In genomic region chr10:132971448-132972148, GRCh38 we compare ENCODE assay signal across 1 cellular context.
TF ChIP-seq lines count a peak whose summit lies in the region.

No MANE protein-coding gene starts in this region.

TF ChIP-seq in SK-N-SH treated with all-trans-retinoic acid at 6 μM for 48 hours, 23 proteins besides CTCF, POLR2A, EP300 and RAD21 (continued from another document):
- TF ChIP-seq TSHZ2 (CRISPR knock-in tag; IDR thresholded peaks at IDR 0.05) (no peak), ZFP30 (CRISPR knock-in tag; IDR thresholded peaks at IDR 0.05) (no peak), GLIS3 (CRISPR knock-in tag; IDR thresholded peaks at IDR 0.05) (no peak)
- TF ChIP-seq, protein P1, sequence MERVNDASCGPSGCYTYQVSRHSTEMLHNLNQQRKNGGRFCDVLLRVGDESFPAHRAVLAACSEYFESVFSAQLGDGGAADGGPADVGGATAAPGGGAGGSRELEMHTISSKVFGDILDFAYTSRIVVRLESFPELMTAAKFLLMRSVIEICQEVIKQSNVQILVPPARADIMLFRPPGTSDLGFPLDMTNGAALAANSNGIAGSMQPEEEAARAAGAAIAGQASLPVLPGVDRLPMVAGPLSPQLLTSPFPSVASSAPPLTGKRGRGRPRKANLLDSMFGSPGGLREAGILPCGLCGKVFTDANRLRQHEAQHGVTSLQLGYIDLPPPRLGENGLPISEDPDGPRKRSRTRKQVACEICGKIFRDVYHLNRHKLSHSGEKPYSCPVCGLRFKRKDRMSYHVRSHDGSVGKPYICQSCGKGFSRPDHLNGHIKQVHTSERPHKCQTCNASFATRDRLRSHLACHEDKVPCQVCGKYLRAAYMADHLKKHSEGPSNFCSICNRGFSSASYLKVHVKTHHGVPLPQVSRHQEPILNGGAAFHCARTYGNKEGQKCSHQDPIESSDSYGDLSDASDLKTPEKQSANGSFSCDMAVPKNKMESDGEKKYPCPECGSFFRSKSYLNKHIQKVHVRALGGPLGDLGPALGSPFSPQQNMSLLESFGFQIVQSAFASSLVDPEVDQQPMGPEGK (CRISPR knock-in tag; IDR thresholded peaks at IDR 0.05; ENCODE audit: borderline replicate concordance), result no peak
- TF ChIP-seq, protein P2, sequence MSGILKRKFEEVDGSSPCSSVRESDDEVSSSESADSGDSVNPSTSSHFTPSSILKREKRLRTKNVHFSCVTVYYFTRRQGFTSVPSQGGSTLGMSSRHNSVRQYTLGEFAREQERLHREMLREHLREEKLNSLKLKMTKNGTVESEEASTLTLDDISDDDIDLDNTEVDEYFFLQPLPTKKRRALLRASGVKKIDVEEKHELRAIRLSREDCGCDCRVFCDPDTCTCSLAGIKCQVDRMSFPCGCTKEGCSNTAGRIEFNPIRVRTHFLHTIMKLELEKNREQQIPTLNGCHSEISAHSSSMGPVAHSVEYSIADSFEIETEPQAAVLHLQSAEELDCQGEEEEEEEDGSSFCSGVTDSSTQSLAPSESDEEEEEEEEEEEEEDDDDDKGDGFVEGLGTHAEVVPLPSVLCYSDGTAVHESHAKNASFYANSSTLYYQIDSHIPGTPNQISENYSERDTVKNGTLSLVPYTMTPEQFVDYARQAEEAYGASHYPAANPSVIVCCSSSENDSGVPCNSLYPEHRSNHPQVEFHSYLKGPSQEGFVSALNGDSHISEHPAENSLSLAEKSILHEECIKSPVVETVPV (CRISPR knock-in tag; IDR thresholded peaks at IDR 0.05), result no peak
